ENCODE assay signal across 13 cellular contexts in genomic region chr17:65403616-65404015, GRCh38.
DNase-seq lines count a peak whose midpoint lies in the region; ATAC-seq and TF ChIP-seq lines count a peak whose summit lies in the region.
"Had no signal": no experiment of that assay in that cellular context is flagged by ENCODE, and none has a peak within 500 bp of the region (broad histone marks: within the 10 kb centered on the region; RNA-seq: fewer than 3 reads in every experiment).

No MANE protein-coding gene starts in this region.

- peak overlapping the region; percentile 3 for H3K27ac Mint-ChIP-seq in neural crest cell (ENCODE audit: unreplicated experiment)
- H3K27ac Mint-ChIP-seq in activated T-helper 2 cell treated with anti-CD3 and anti-CD28 coated beads, Interferon-gamma antibody, Interleukin-2, Interleukin-4, amounts not matched to agents 10 μg/mL and 5 μg/mL and 100 μg/mL, durations not matched to agents 14 hours and 24 hours and 36 hours = no peak overlapping the region
- H3K27ac Mint-ChIP-seq: B cell; CD4-positive, alpha-beta T cell; H9 had no signal

- TF ChIP-seq POLR2A in right lobe of liver (IDR thresholded peaks at IDR 0.05) = no peak

- WGBS in right lobe of liver (ENCODE audit: insufficient coverage, low coverage, low lambda C conversion rate, missing lambda C conversion rate) = 72% methylated on average over 4 of the region's 4 CpGs

- no peaks in the 10 kb centered on the region for H3K36me3 ChIP-seq in right lobe of liver

- H3K4me1 ChIP-seq in right lobe of liver = no peaks in the 10 kb centered on the region

- H3K9me3 Mint-ChIP-seq in neural crest cell = no peaks in the 10 kb centered on the region
- no peaks in the 10 kb centered on the region for H3K9me3 Mint-ChIP-seq in activated T-helper 2 cell treated with anti-CD3 and anti-CD28 coated beads, Interferon-gamma antibody, Interleukin-2, Interleukin-4, amounts not matched to agents 10 μg/mL and 5 μg/mL and 100 μg/mL, durations not matched to agents 14 hours and 24 hours and 36 hours
- H3K9me3 Mint-ChIP-seq: CD4-positive, alpha-beta T cell; H9 had no signal

- no peaks in the 10 kb centered on the region for H3K27me3 Mint-ChIP-seq in neural crest cell (ENCODE audit: low read depth)
- peaks cover 21% of the 10 kb centered on the region for H3K27me3 Mint-ChIP-seq in activated T-helper 2 cell treated with anti-CD3 and anti-CD28 coated beads, Interferon-gamma antibody, Interleukin-2, Interleukin-4, amounts not matched to agents 10 μg/mL and 5 μg/mL and 100 μg/mL, durations not matched to agents 14 hours and 24 hours and 36 hours (ENCODE audit: low read depth)

- no peak overlapping the region for H3K4me3 Mint-ChIP-seq in neural crest cell
- no peak overlapping the region for H3K4me3 Mint-ChIP-seq in activated T-helper 2 cell treated with anti-CD3 and anti-CD28 coated beads, Interferon-gamma antibody, Interleukin-2, Interleukin-4, amounts not matched to agents 10 μg/mL and 5 μg/mL and 100 μg/mL, durations not matched to agents 14 hours and 24 hours and 36 hours (ENCODE audit: low read depth)
- H3K4me3 Mint-ChIP-seq: B cell; CD4-positive, alpha-beta T cell; H9 had no signal

- no peaks in the 10 kb centered on the region for H3K9me3 ChIP-seq in right lobe of liver

- TF ChIP-seq CTCF in neural crest cell (conservative IDR thresholded peaks at IDR 0.05) = no peak
- no peak for TF ChIP-seq CTCF in right lobe of liver (IDR thresholded peaks at IDR 0.05)

- intact Hi-C loops in activated T-helper 2 cell treated with anti-CD3 and anti-CD28 coated beads, Interferon-gamma antibody, Interleukin-2, Interleukin-4, amounts not matched to agents 10 μg/mL and 5 μg/mL and 100 μg/mL, durations not matched to agents 14 hours and 24 hours and 36 hours (cut with micrococcal nuclease) = no loop called here
- intact Hi-C loops in right lobe of liver (cut with DNase I) = no loop called here

- no peaks in the 10 kb centered on the region for H3K36me3 Mint-ChIP-seq in neural crest cell (ENCODE audit: low read depth)
- H3K36me3 Mint-ChIP-seq in activated T-helper 2 cell treated with anti-CD3 and anti-CD28 coated beads, Interferon-gamma antibody, Interleukin-2, Interleukin-4, amounts not matched to agents 10 μg/mL and 5 μg/mL and 100 μg/mL, durations not matched to agents 14 hours and 24 hours and 36 hours (ENCODE audit: low read depth) = no peaks in the 10 kb centered on the region

- DNase-seq in LoVo (ENCODE audit: low spot score) (peak; percentile 68), islet precursor cell (peak; percentile 75), neural crest cell (ENCODE audit: low read depth, low spot score) (no peak), NCI-H1436 (lab: John Stamatoyannopoulos, UW) (no peak), NCI-H345 (lab: John Stamatoyannopoulos, UW) (no peak), right lobe of liver (no peak)
- DNase-seq in activated T-helper 2 cell treated with anti-CD3 and anti-CD28 coated beads, Interferon-gamma antibody, Interleukin-2, Interleukin-4, amounts not matched to agents 10 μg/mL and 5 μg/mL and 100 μg/mL, durations not matched to agents 14 hours and 24 hours and 36 hours (ENCODE audit: low spot score) = no peak
- DNase-seq: C1 segment of cervical spinal cord; CD4-positive, alpha-beta T cell; DMS79; GOT3; H9 had no signal

- no peak overlapping the region for H3K27ac ChIP-seq in right lobe of liver

- peaks cover 18% of the 10 kb centered on the region for H3K4me1 Mint-ChIP-seq in neural crest cell
- no peaks in the 10 kb centered on the region for H3K4me1 Mint-ChIP-seq in activated T-helper 2 cell treated with anti-CD3 and anti-CD28 coated beads, Interferon-gamma antibody, Interleukin-2, Interleukin-4, amounts not matched to agents 10 μg/mL and 5 μg/mL and 100 μg/mL, durations not matched to agents 14 hours and 24 hours and 36 hours (ENCODE audit: low read depth)
- H3K4me1 Mint-ChIP-seq: B cell had no signal

- no peak for ATAC-seq in right lobe of liver

- no peak overlapping the region for H3K4me3 ChIP-seq in right lobe of liver

- no peaks in the 10 kb centered on the region for H3K27me3 ChIP-seq in right lobe of liver

Comparison
In these comparisons a context has a peak if more than half of its experiments do, and no peak if none do; other contexts are left out.
1. DNase-seq: peak in LoVo (single experiment) and islet precursor cell (single experiment); none in neural crest cell (single experiment), NCI-H1436 (single experiment), activated T-helper 2 cell treated with anti-CD3 and anti-CD28 coated beads, Interferon-gamma antibody, Interleukin-2, Interleukin-4, amounts not matched to agents 10 μg/mL and 5 μg/mL and 100 μg/mL, durations not matched to agents 14 hours and 24 hours and 36 hours (single experiment), NCI-H345 (single experiment) and right lobe of liver (0 of 3).